ENCODE assay signal across 8 cellular contexts in genomic region chr2:196263181-196263747, GRCh38.
DNase-seq lines count a peak whose midpoint lies in the region; ATAC-seq and TF ChIP-seq lines count a peak whose summit lies in the region.

No MANE protein-coding gene starts in this region.

- H3K4me1 ChIP-seq in BLaER1 = peaks cover 40% of the 10 kb centered on the region
- peaks cover 19 to 58% of the 10 kb centered on the region in 2 experiments for H3K4me1 ChIP-seq in SK-N-SH (ENCODE audit: control insufficient read depth in 1 of 2, insufficient read depth in 2 of 2, low read depth in 1 of 2, low read length in 1 of 2)
- peaks cover 52% of the 10 kb centered on the region for H3K4me1 ChIP-seq in osteoblast (ENCODE audit: insufficient read depth, low read length)

- peak overlapping the region; percentile 22; the same call in 1 of the 2 replicates for H3K4me3 ChIP-seq in BLaER1
- H3K4me3 ChIP-seq in SK-N-SH (ENCODE audit: low read depth in 2 of 2, low read length in 1 of 2) = no peak overlapping the region
- H3K4me3 ChIP-seq in choroid plexus epithelial cell (ENCODE audit: low read depth, low read length) = no peak overlapping the region
- peak overlapping the region; percentile 3 for H3K4me3 ChIP-seq in osteoblast (ENCODE audit: insufficient read depth, low read length)

- no peaks in the 10 kb centered on the region for H3K27me3 ChIP-seq in BLaER1
- no peaks in the 10 kb centered on the region for H3K27me3 ChIP-seq in SK-N-SH (ENCODE audit: insufficient read depth)
- no peaks in the 10 kb centered on the region for H3K27me3 ChIP-seq in osteoblast (ENCODE audit: insufficient read depth, low read length)

- H2AFZ ChIP-seq in SK-N-SH (ENCODE audit: low read depth) (no peak overlapping the region), osteoblast (ENCODE audit: low read length) (peak overlapping the region; percentile 16)

- no peak overlapping the region for H3K4me3 Mint-ChIP-seq in glutamatergic neuron (ENCODE audit: unreplicated experiment)

- H3K27ac ChIP-seq in BLaER1 = peak overlapping the region; percentile 76
- H3K27ac ChIP-seq in SK-N-SH (ENCODE audit: low read depth in 2 of 2, low read length in 1 of 2) = peak overlapping the region; percentile 60 to 99
- H3K27ac ChIP-seq in osteoblast (ENCODE audit: low read depth, low read length) = peak overlapping the region; percentile 81

- POLR2A ChIA-PET in SK-N-SH (lab: Yijun Ruan, JAX) = no interaction called here

- CTCF ChIA-PET in SK-N-SH (lab: Yijun Ruan, JAX) = interaction anchor here (3.7 kb wide), 1 partner anchor 184 kb away, joined by 15 read pairs; no protein-coding TSS in a partner anchor

- H3K4me2 ChIP-seq in BLaER1 = peak overlapping the region; percentile 63
- H3K4me2 ChIP-seq in SK-N-SH = peak overlapping the region; percentile 25; the same call in 1 of the 2 replicates
- peak overlapping the region; percentile 54 for H3K4me2 ChIP-seq in osteoblast (ENCODE audit: insufficient read depth, low read length)

- no peaks in the 10 kb centered on the region for H3K36me3 Mint-ChIP-seq in glutamatergic neuron (ENCODE audit: unreplicated experiment)

- no peaks in the 10 kb centered on the region for H3K4me1 Mint-ChIP-seq in glutamatergic neuron (ENCODE audit: low read depth, unreplicated experiment)

- H3F3A ChIP-seq in SK-N-SH (replicated peaks; ENCODE audit: insufficient read depth) = peaks cover 79% of the 10 kb centered on the region

- H3K9ac ChIP-seq in BLaER1 = no peak overlapping the region
- H3K9ac ChIP-seq in SK-N-SH = peak overlapping the region; percentile 56; the same call in 1 of the 2 replicates

- ATAC-seq in GM19328 (IDR thresholded peaks at IDR 0.05; ENCODE audit: unreplicated experiment) (peak; percentile 94), HG03280 (IDR thresholded peaks at IDR 0.05; ENCODE audit: unreplicated experiment) (peak; percentile 89)

- TF ChIP-seq EP300 in SK-N-SH (IDR thresholded peaks at IDR 0.05; ENCODE audit: borderline replicate concordance in 1 of 2, low read depth in 1 of 2, low read length in 1 of 2) = 0 out of 4 replicates have a peak, but pooled peaks of 1 of the 2 experiments have one; percentile 4

- H3K27me3 Mint-ChIP-seq in glutamatergic neuron (ENCODE audit: unreplicated experiment) = peaks cover 3% of the 10 kb centered on the region

- peaks cover 2% of the 10 kb centered on the region for H3K9me3 Mint-ChIP-seq in glutamatergic neuron (ENCODE audit: unreplicated experiment)

- TF ChIP-seq RAD21 in SK-N-SH (IDR thresholded peaks at IDR 0.05; ENCODE audit: low read length) = no peak

- DNase-seq in SK-N-SH = no peak
- DNase-seq in choroid plexus epithelial cell (ENCODE audit: low read depth) = peak; percentile 91
- DNase-seq in osteoblast (ENCODE audit: insufficient read length, low spot score, missing footprints) = no peak
- DNase-seq in HPDE6-E6E7 (ENCODE audit: extremely low spot score) = no peak
- DNase-seq in glutamatergic neuron = no peak

- no peaks in the 10 kb centered on the region for H3K9me2 ChIP-seq in SK-N-SH

- H4K20me1 ChIP-seq in BLaER1 = no peaks in the 10 kb centered on the region
- no peaks in the 10 kb centered on the region for H4K20me1 ChIP-seq in SK-N-SH (ENCODE audit: insufficient read depth)
- no peaks in the 10 kb centered on the region for H4K20me1 ChIP-seq in osteoblast (ENCODE audit: insufficient read depth, low read length)

- H3K79me2 ChIP-seq in SK-N-SH (ENCODE audit: insufficient read depth) (peaks cover 55% of the 10 kb centered on the region), osteoblast (ENCODE audit: insufficient read depth, low read length) (peaks cover 13% of the 10 kb centered on the region)

- no peak overlapping the region for H3K27ac Mint-ChIP-seq in glutamatergic neuron (ENCODE audit: unreplicated experiment)

- WGBS in SK-N-SH (ENCODE audit: low lambda C conversion rate) = 35% methylated on average over 8 of the region's 8 CpGs

- no peaks in the 10 kb centered on the region for H3K36me3 ChIP-seq in BLaER1
- peaks cover 0 to 56% of the 10 kb centered on the region in 2 experiments for H3K36me3 ChIP-seq in SK-N-SH (replicated peaks in 1 of 2; ENCODE audit: control insufficient read depth in 1 of 2, insufficient read depth in 2 of 2, low read length in 1 of 2)
- H3K36me3 ChIP-seq in osteoblast (ENCODE audit: insufficient read depth, low read length) = no peaks in the 10 kb centered on the region

- H3K9me3 ChIP-seq in BLaER1 (no peaks in the 10 kb centered on the region), SK-N-SH (no peaks in the 10 kb centered on the region), osteoblast (ENCODE audit: low read depth, low read length) (no peaks in the 10 kb centered on the region)

- no peak for TF ChIP-seq CTCF in SK-N-SH (IDR thresholded peaks at IDR 0.05)
- no peak for TF ChIP-seq CTCF in choroid plexus epithelial cell (conservative IDR thresholded peaks at IDR 0.05; ENCODE audit: low read depth, low read length)
- no peak for TF ChIP-seq CTCF in osteoblast (IDR thresholded peaks at IDR 0.05; ENCODE audit: extremely low read depth, low read depth, low read length)
- TF ChIP-seq CTCF in glutamatergic neuron (IDR thresholded peaks at IDR 0.05; ENCODE audit: partially characterized antibody, unreplicated experiment) = no peak

TF ChIP-seq in SK-N-SH, 30 proteins besides CTCF, POLR2A, EP300 and RAD21:
- no peak for TF ChIP-seq EZH2phosphoT487 (IDR thresholded peaks at IDR 0.05; ENCODE audit: borderline replicate concordance, low read depth)
- TF ChIP-seq TCF12 (IDR thresholded peaks at IDR 0.05) = 0 out of 2 replicates have a peak, but pooled peaks have one; percentile 9
- no peak for TF ChIP-seq IRF3 (IDR thresholded peaks at IDR 0.05; ENCODE audit: low read depth, low read length)

Comparison
In these comparisons a context has a peak if more than half of its experiments do, and no peak if none do; other contexts are left out.
1. H3K4me3 ChIP-seq: peak in BLaER1 (single experiment) and osteoblast (single experiment); none in SK-N-SH (0 of 2) and choroid plexus epithelial cell (single experiment).
2. Peak in every context shown above with its lines, with median percentiles within 50 percentile points of each other: H3K27ac ChIP-seq and H3K4me2 ChIP-seq.